8 cellular contexts compared by ENCODE assay signal in the genomic region with DNA sequence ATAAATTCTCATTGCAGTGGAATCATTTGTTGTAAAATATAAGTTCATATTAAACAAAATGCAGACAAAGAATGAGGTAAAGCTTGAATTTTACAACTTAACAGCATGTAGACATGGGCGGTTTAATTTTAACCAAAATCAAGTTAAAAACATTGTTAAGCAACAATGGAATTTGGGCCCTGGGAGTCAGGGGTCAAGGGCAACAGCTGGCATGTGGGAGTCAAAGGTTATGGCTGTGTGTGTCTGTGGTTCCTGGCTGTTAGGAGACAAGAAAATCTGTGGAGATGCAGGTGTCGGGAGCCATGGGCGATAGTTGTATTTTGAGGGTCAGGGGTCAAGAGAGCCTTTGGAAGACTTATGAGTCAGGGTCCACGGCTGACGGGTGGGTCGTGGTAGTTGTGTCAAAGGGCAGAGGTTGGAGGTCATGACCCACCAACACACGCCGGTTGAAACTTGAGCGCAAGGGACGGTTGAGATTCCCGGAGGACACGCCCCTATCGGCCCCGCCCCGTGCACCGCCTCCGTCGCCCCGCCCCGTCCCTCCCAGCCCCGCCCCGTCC. TPM values are rescaled to one million over a fixed set of nuclear protein-coding genes. Genes with fewer than 3 reads are reported as not detected.
A peak's percentile ranks its signal among the peaks of the same experiment; 100 is the strongest.
DNase-seq lines count a peak whose midpoint lies in the region; ATAC-seq, FAIRE-seq and TF ChIP-seq lines count a peak whose summit lies in the region.

No MANE protein-coding gene starts in this region.

- peaks cover 22% of the 10 kb centered on the region for H3K9me3 Mint-ChIP-seq in progenitor cell of endocrine pancreas (ENCODE audit: low read depth)

- H3K27me3 ChIP-seq in WERI-Rb-1 (ENCODE audit: insufficient read depth, low read depth, severe bottlenecking), result no peaks in the 10 kb centered on the region
- H3K27me3 ChIP-seq in gastroesophageal sphincter, result no peaks in the 10 kb centered on the region
- no peaks in the 10 kb centered on the region for H3K27me3 ChIP-seq in MM.1S (replicated peaks; ENCODE audit: insufficient read depth, low read length)

- DNase-seq in Caki2 (ENCODE audit: low read depth) (peak; percentile 28), WERI-Rb-1 (no peak), progenitor cell of endocrine pancreas (ENCODE audit: low spot score, unreplicated experiment) (no peak), MM.1S (no peak), left lobe of liver (ENCODE audit: low spot score) (no peak), GM19239 (ENCODE audit: insufficient read length, low spot score) (no peak)
- DNase-seq in effector CD8-positive, alpha-beta T cell (lab: John Stamatoyannopoulos, UW), result no peak

- H2AFZ ChIP-seq in MM.1S (ENCODE audit: low read length), result no peak overlapping the region

- H3K36me3 ChIP-seq in WERI-Rb-1 (peaks cover 3% of the 10 kb centered on the region; the same call in 1 of the 2 replicates), gastroesophageal sphincter (no peaks in the 10 kb centered on the region), MM.1S (replicated peaks; ENCODE audit: insufficient read depth, low read length) (no peaks in the 10 kb centered on the region)

- 33 to 43% methylated on average over 10 to 11 of the region's 22 CpGs for WGBS in gastroesophageal sphincter (ENCODE audit: low coverage in 1 of 2), 2 donors

- no peaks in the 10 kb centered on the region for H3K9me2 ChIP-seq in MM.1S (replicated peaks; ENCODE audit: insufficient read depth, low read length)

- no peak for TF ChIP-seq CTCF in WERI-Rb-1 (IDR thresholded peaks at IDR 0.05; ENCODE audit: low read depth, low read length)
- TF ChIP-seq CTCF in gastroesophageal sphincter (IDR thresholded peaks at IDR 0.05), result no peak
- no peak for TF ChIP-seq CTCF in progenitor cell of endocrine pancreas (IDR thresholded peaks at IDR 0.05; ENCODE audit: unreplicated experiment)
- no peak for TF ChIP-seq CTCF in MM.1S (IDR thresholded peaks at IDR 0.05; ENCODE audit: low read length)

- no peak overlapping the region for H3K4me2 ChIP-seq in MM.1S (ENCODE audit: low read depth, low read length)

- H3K9ac ChIP-seq in MM.1S (ENCODE audit: low read length), result no peak overlapping the region

- ATAC-seq in gastroesophageal sphincter, result no peak
- no peak for ATAC-seq in left lobe of liver

- peaks cover 12% of the 10 kb centered on the region for H3K27me3 Mint-ChIP-seq in progenitor cell of endocrine pancreas

- no peak for TF ChIP-seq EP300 in gastroesophageal sphincter (IDR thresholded peaks at IDR 0.05)

- H3K4me3 ChIP-seq in WERI-Rb-1 (ENCODE audit: low read depth, low read length), result 0 out of 2 replicates have a peak overlapping the region, but pooled peaks have one; percentile 18
- H3K4me3 ChIP-seq in gastroesophageal sphincter, result peak overlapping the region; percentile 66 to 76
- H3K4me3 ChIP-seq in MM.1S (ENCODE audit: low read length), result no peak overlapping the region

- H3K9me3 ChIP-seq in WERI-Rb-1 (ENCODE audit: severe bottlenecking), result peaks cover 11% of the 10 kb centered on the region
- peaks cover 0 to 33% (median 0%) of the 10 kb centered on the region in 3 donors for H3K9me3 ChIP-seq in gastroesophageal sphincter
- H3K9me3 ChIP-seq in MM.1S (replicated peaks; ENCODE audit: insufficient read depth, low read length), result no peaks in the 10 kb centered on the region

- H3K27ac Mint-ChIP-seq in progenitor cell of endocrine pancreas, result peak overlapping the region; percentile 80

- H3K4me1 Mint-ChIP-seq in progenitor cell of endocrine pancreas (ENCODE audit: low read depth), result peaks cover 18% of the 10 kb centered on the region

- H3F3A ChIP-seq in MM.1S (ENCODE audit: insufficient read depth, low read length), result peaks cover 13% of the 10 kb centered on the region

- H3K36me3 Mint-ChIP-seq in progenitor cell of endocrine pancreas (ENCODE audit: insufficient read depth), result peaks cover 6% of the 10 kb centered on the region

- no peak for TF ChIP-seq POLR2A in gastroesophageal sphincter (IDR thresholded peaks at IDR 0.05)

- no peaks in the 10 kb centered on the region for H4K20me1 ChIP-seq in MM.1S (ENCODE audit: insufficient read depth, low read length)

- no peak overlapping the region for H3K27ac ChIP-seq in WERI-Rb-1
- peak overlapping the region in 2 of 4 donors; percentile 26 to 74 for H3K27ac ChIP-seq in gastroesophageal sphincter
- no peak overlapping the region for H3K27ac ChIP-seq in MM.1S (ENCODE audit: low read length)

- FAIRE-seq in GM19239 (lab: Jason Lieb, UNC), result no peak

- H3K4me1 ChIP-seq in gastroesophageal sphincter, result peaks cover 0 to 17% (median 0%) of the 10 kb centered on the region in 3 donors
- H3K4me1 ChIP-seq in MM.1S (ENCODE audit: low read length), result peaks cover 18% of the 10 kb centered on the region

- in situ Hi-C loops in Caki2 (cut with HindIII; ENCODE audit: low pct_unique_long_range_greater_than_20kb, low sequenced_read_pairs), result no loop called here

- H3K79me2 ChIP-seq in MM.1S (ENCODE audit: low read length), result no peaks in the 10 kb centered on the region

- H3K4me3 Mint-ChIP-seq in progenitor cell of endocrine pancreas (ENCODE audit: low read depth), result peak overlapping the region; percentile 75

RNA-seq across cellular contexts. Expression of gene RANBP17, which starts 0.4 kb away (rescaled TPM):
- total RNA-seq in Caki2 (2014; rRNA removed; shearing (Covaris generic); ENCODE audit: low replicate concordance), result 6.6 and 7.5 TPM in 2 replicates
- total RNA-seq in gastroesophageal sphincter, result 10 to 100 TPM in 3 of 4 donors, 1 to 10 TPM in 1; 7.7 to 21.7 (median 13.8) TPM
- 21.8 and 32.8 TPM in 2 replicates for total RNA-seq in progenitor cell of endocrine pancreas
- total RNA-seq in left lobe of liver, result 3.0 TPM
